Comparison of ENCODE assay signal across 26 cellular contexts in the genomic region with DNA sequence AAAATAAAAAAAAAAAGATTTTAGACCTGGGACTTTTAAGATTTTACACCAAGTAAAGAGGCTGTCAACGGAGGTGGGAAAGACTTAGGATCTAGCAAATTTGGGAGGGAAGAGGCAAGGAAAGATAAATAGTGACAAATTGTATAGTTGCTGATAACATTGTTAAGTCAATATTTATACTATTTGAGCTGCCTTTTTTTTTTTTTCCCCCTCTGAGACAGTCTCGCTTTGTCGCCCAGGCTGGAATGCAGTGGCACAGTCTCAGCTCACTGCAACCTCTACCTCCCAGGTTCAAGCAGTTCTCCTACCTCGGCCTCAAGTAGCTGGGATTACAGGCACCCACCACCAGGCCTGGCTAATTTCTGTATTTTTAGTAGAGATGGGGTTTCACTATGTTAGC.
DNase-seq lines count a peak whose midpoint lies in the region; ATAC-seq and TF ChIP-seq lines count a peak whose summit lies in the region.
"Had no signal": no experiment of that assay in that cellular context is flagged by ENCODE, and none has a peak within 500 bp of the region (broad histone marks: within the 10 kb centered on the region; RNA-seq: fewer than 3 reads in every experiment).

No MANE protein-coding gene starts in this region.

- H3K4me1 ChIP-seq in lower lobe of right lung: no peaks in the 10 kb centered on the region
- H3K4me1 ChIP-seq in thyroid gland: peaks cover 30 to 46% of the 10 kb centered on the region in 2 donors
- peaks cover 4% of the 10 kb centered on the region for H3K4me1 ChIP-seq in mesenchymal stem cell (ENCODE audit: control insufficient read depth, insufficient read depth, low read depth, low read length)
- H3K4me1 ChIP-seq: parathyroid adenoma had no signal

- intact Hi-C loops in lower lobe of right lung (cut with DNase I): no loop called here
- intact Hi-C loops in thyroid gland (cut with DNase I): no loop called here
- intact Hi-C loops in CD4-positive, alpha-beta T cell (cut with DNase I, micrococcal nuclease): no loop called here

- H3K27ac ChIP-seq in coronary artery: peak overlapping the region; percentile 62 to 72
- H3K27ac ChIP-seq in lower lobe of right lung: peak overlapping the region; percentile 37
- peak overlapping the region; percentile 60 to 67 (median 65) for H3K27ac ChIP-seq in thyroid gland
- H3K27ac ChIP-seq in CD4-positive, alpha-beta T cell (ENCODE audit: low read depth, low read length): no peak overlapping the region
- H3K27ac ChIP-seq in mesenchymal stem cell (ENCODE audit: low read length, poor library complexity, severe bottlenecking): no peak overlapping the region
- H3K27ac ChIP-seq: colonic mucosa, parathyroid adenoma had no signal

- H3K27ac Mint-ChIP-seq in HFFc6: no peak overlapping the region
- H3K27ac Mint-ChIP-seq in CD4-positive, alpha-beta T cell: no peak overlapping the region
- H3K27ac Mint-ChIP-seq: activated naive CD8-positive, alpha-beta T cell treated with anti-CD3 and anti-CD28 coated beads, Interleukin-2, amount 10 ng/mL, durations not matched to agents 7 days and 5 days; memory B cell; stimulated activated naive B cell treated with anti-CD40 and anti-IgM and Interleukin-4, amounts not matched to agents 10 μg/mL and 1 μg/mL and 100 μg/mL, for 72 hours had no signal

- H2BK12ac ChIP-seq in mesenchymal stem cell (ENCODE audit: low read length in 2 of 2): no peak overlapping the region

- H3K9me3 Mint-ChIP-seq in HFFc6: no peaks in the 10 kb centered on the region
- no peaks in the 10 kb centered on the region for H3K9me3 Mint-ChIP-seq in CD4-positive, alpha-beta T cell
- H3K9me3 Mint-ChIP-seq: activated naive CD8-positive, alpha-beta T cell treated with anti-CD3 and anti-CD28 coated beads, Interleukin-2, amount 10 ng/mL, durations not matched to agents 7 days and 5 days; memory B cell; naive thymus-derived CD8-positive, alpha-beta T cell; stimulated activated naive B cell treated with anti-CD40 and anti-IgM and Interleukin-4, amounts not matched to agents 10 μg/mL and 1 μg/mL and 100 μg/mL, for 72 hours had no signal

- H3K36me3 ChIP-seq in lower lobe of right lung (no peaks in the 10 kb centered on the region), thyroid gland (no peaks in the 10 kb centered on the region), mesenchymal stem cell (ENCODE audit: control insufficient read depth in 1 of 2, insufficient read depth in 2 of 2, low read depth in 1 of 2, low read length in 2 of 2) (peaks cover 0 to 4% of the 10 kb centered on the region in 2 experiments)
- H3K36me3 ChIP-seq: colonic mucosa, HAP-1, heart left ventricle, upper lobe of left lung had no signal

- H3K9me3 ChIP-seq in lower lobe of right lung: no peaks in the 10 kb centered on the region
- no peaks in the 10 kb centered on the region for H3K9me3 ChIP-seq in thyroid gland
- H3K9me3 ChIP-seq in CD4-positive, alpha-beta T cell (ENCODE audit: control insufficient read depth, low read length): no peaks in the 10 kb centered on the region
- H3K9me3 ChIP-seq in mesenchymal stem cell (ENCODE audit: control insufficient read depth, low read length): no peaks in the 10 kb centered on the region
- H3K9me3 ChIP-seq: colonic mucosa, HAP-1, heart left ventricle, upper lobe of left lung had no signal

- H3K14ac ChIP-seq in mesenchymal stem cell (ENCODE audit: low read length in 2 of 2): no peak overlapping the region

- peaks cover 2% of the 10 kb centered on the region for H3K27me3 Mint-ChIP-seq in HFFc6 (ENCODE audit: insufficient read depth)
- no peaks in the 10 kb centered on the region for H3K27me3 Mint-ChIP-seq in CD4-positive, alpha-beta T cell
- H3K27me3 Mint-ChIP-seq: activated naive CD8-positive, alpha-beta T cell treated with anti-CD3 and anti-CD28 coated beads, Interleukin-2, amount 10 ng/mL, durations not matched to agents 7 days and 5 days; memory B cell; naive thymus-derived CD8-positive, alpha-beta T cell had no signal

- H2BK5ac ChIP-seq in mesenchymal stem cell (ENCODE audit: low read depth, low read length, poor library complexity, severe bottlenecking): no peak overlapping the region

- DNase-seq in NCI-H146 (lab: John Stamatoyannopoulos, UW): peak; percentile 46
- DNase-seq in coronary artery (ENCODE audit: low spot score): no peak
- DNase-seq in lower lobe of right lung: no peak
- peak; percentile 66 to 67 for DNase-seq in thyroid gland
- DNase-seq in HFFc6: no peak
- DNase-seq in CD4-positive, alpha-beta T cell: no peak
- DNase-seq in mesenchymal stem cell: no peak
- DNase-seq: activated CD4-positive, alpha-beta T cell treated with anti-CD3 and anti-CD28 coated beads for 48 hours; activated naive CD8-positive, alpha-beta T cell treated with anti-CD3 and anti-CD28 coated beads, Interleukin-2, amount 10 ng/mL, durations not matched to agents 7 days and 5 days; AML-193; colonic mucosa; COR-L47; naive thymus-derived CD8-positive, alpha-beta T cell; NCI-H1417 treated with DMSO at 0.1 percent for 48 hours; NCI-H748 treated with DMSO at 0.1 percent for 48 hours; OCI-M1; SHP77; stimulated activated CD4-positive, alpha-beta T cell treated with anti-CD3 and anti-CD28 coated beads, Interleukin-2, amount 100 ng/mL, for 24 hours; stimulated activated naive B cell treated with anti-CD40 and anti-IgM and Interleukin-4, amounts not matched to agents 10 μg/mL and 1 μg/mL and 100 μg/mL, for 72 hours; SW 1271; upper lobe of left lung had no signal

- no peak overlapping the region for H3K4me2 ChIP-seq in mesenchymal stem cell (ENCODE audit: low read length, poor library complexity, severe bottlenecking)

- H3K36me3 Mint-ChIP-seq in HFFc6 (ENCODE audit: low read depth): peaks cover 22% of the 10 kb centered on the region
- H3K36me3 Mint-ChIP-seq in CD4-positive, alpha-beta T cell (ENCODE audit: low read depth): no peaks in the 10 kb centered on the region
- H3K36me3 Mint-ChIP-seq: naive thymus-derived CD8-positive, alpha-beta T cell; stimulated activated naive B cell treated with anti-CD40 and anti-IgM and Interleukin-4, amounts not matched to agents 10 μg/mL and 1 μg/mL and 100 μg/mL, for 72 hours had no signal

- H3K18ac ChIP-seq in mesenchymal stem cell (ENCODE audit: low read depth in 1 of 2, low read length in 2 of 2): no peak overlapping the region

- ATAC-seq in lower lobe of right lung: peak; percentile 58 to 80
- no peak for ATAC-seq in CD4-positive, alpha-beta T cell (ENCODE audit: poor library complexity)
- ATAC-seq: naive thymus-derived CD8-positive, alpha-beta T cell; stimulated activated naive B cell treated with anti-CD40 and anti-IgM and Interleukin-4, amounts not matched to agents 10 μg/mL and 1 μg/mL and 100 μg/mL, for 72 hours had no signal

- H2AFZ ChIP-seq in mesenchymal stem cell (ENCODE audit: low read depth, low read length): no peak overlapping the region
- H2AFZ ChIP-seq: parathyroid adenoma had no signal

- H2AK5ac ChIP-seq in mesenchymal stem cell (ENCODE audit: low read length, severe bottlenecking): no peak overlapping the region

- H3K79me1 ChIP-seq in mesenchymal stem cell (replicated peaks; ENCODE audit: low read length, poor library complexity, severe bottlenecking): peaks cover 10% of the 10 kb centered on the region

- no peak overlapping the region for H3K4me3 Mint-ChIP-seq in HFFc6
- no peak overlapping the region for H3K4me3 Mint-ChIP-seq in CD4-positive, alpha-beta T cell
- H3K4me3 Mint-ChIP-seq: activated naive CD8-positive, alpha-beta T cell treated with anti-CD3 and anti-CD28 coated beads, Interleukin-2, amount 10 ng/mL, durations not matched to agents 7 days and 5 days; memory B cell; naive thymus-derived CD8-positive, alpha-beta T cell; stimulated activated naive B cell treated with anti-CD40 and anti-IgM and Interleukin-4, amounts not matched to agents 10 μg/mL and 1 μg/mL and 100 μg/mL, for 72 hours had no signal

- CTCF ChIA-PET in CD4-positive, alpha-beta T cell (lab: Charles Lee): interaction anchor here (0.9 kb wide), 1 partner anchor 28 kb away, joined by 3 read pairs; no protein-coding TSS in a partner anchor

- H3K4me3 ChIP-seq in coronary artery (no peak overlapping the region), lower lobe of right lung (no peak overlapping the region), thyroid gland (replicated peaks in 1 of 3) (no peak overlapping the region), mesenchymal stem cell (ENCODE audit: insufficient read depth in 1 of 2, low read depth in 1 of 2, low read length in 2 of 2) (no peak overlapping the region)
- H3K4me3 ChIP-seq: colonic mucosa, HAP-1, heart left ventricle, skin epidermis, upper lobe of left lung had no signal

- peaks cover 48% of the 10 kb centered on the region for H3K4me1 Mint-ChIP-seq in HFFc6 (ENCODE audit: low read depth)
- no peaks in the 10 kb centered on the region for H3K4me1 Mint-ChIP-seq in CD4-positive, alpha-beta T cell (ENCODE audit: low read depth)
- H3K4me1 Mint-ChIP-seq: activated naive CD8-positive, alpha-beta T cell treated with anti-CD3 and anti-CD28 coated beads, Interleukin-2, amount 10 ng/mL, durations not matched to agents 7 days and 5 days; memory B cell; stimulated activated naive B cell treated with anti-CD40 and anti-IgM and Interleukin-4, amounts not matched to agents 10 μg/mL and 1 μg/mL and 100 μg/mL, for 72 hours had no signal

- TF ChIP-seq POLR2A in thyroid gland (IDR thresholded peaks at IDR 0.05): no peak

- POLR2A ChIA-PET in CD4-positive, alpha-beta T cell (lab: Charles Lee): no interaction called here

- H2BK15ac ChIP-seq in mesenchymal stem cell (ENCODE audit: low read depth, poor library complexity, severe bottlenecking): no peak overlapping the region

- H2BK120ac ChIP-seq in mesenchymal stem cell (ENCODE audit: low read depth, low read length): no peak overlapping the region

- H3K23ac ChIP-seq in mesenchymal stem cell (ENCODE audit: low read length in 2 of 2): no peak overlapping the region

- no peak overlapping the region for H4K8ac ChIP-seq in mesenchymal stem cell (ENCODE audit: low read length)

- WGBS in thyroid gland, 2 donors: 44 to 63% methylated on average over 4 of the region's 4 CpGs
- WGBS in mesenchymal stem cell: 94% methylated on average over 4 of the region's 4 CpGs

- H3K9ac ChIP-seq in mesenchymal stem cell (ENCODE audit: low read length): no peak overlapping the region
- H3K9ac ChIP-seq: parathyroid adenoma had no signal

- H4K91ac ChIP-seq in mesenchymal stem cell (ENCODE audit: low read length): no peak overlapping the region

- TF ChIP-seq CTCF in coronary artery (IDR thresholded peaks at IDR 0.05): no peak
- no peak for TF ChIP-seq CTCF in lower lobe of right lung (IDR thresholded peaks at IDR 0.05)
- peak in 3 of 6 experiments; percentile 20 to 46 (median 39) for TF ChIP-seq CTCF in thyroid gland (IDR thresholded peaks at IDR 0.05)
- no peak for TF ChIP-seq CTCF in HFFc6 (IDR thresholded peaks at IDR 0.05)
- TF ChIP-seq CTCF in CD4-positive, alpha-beta T cell (IDR thresholded peaks at IDR 0.05): no peak

- no peak overlapping the region for H3K4ac ChIP-seq in mesenchymal stem cell (ENCODE audit: low read depth in 1 of 2, low read length in 2 of 2)

- H3K27me3 ChIP-seq in lower lobe of right lung (ENCODE audit: low read depth) (no peaks in the 10 kb centered on the region), thyroid gland (no peaks in the 10 kb centered on the region), mesenchymal stem cell (ENCODE audit: control insufficient read depth in 1 of 2, insufficient read depth in 1 of 2, low read length in 2 of 2) (no peaks in the 10 kb centered on the region)
- H3K27me3 ChIP-seq in CD4-positive, alpha-beta T cell (ENCODE audit: control insufficient read depth, insufficient read depth, low read length): no peaks in the 10 kb centered on the region
- H3K27me3 ChIP-seq: colonic mucosa, upper lobe of left lung had no signal

Comparison
In these comparisons a context has a peak if more than half of its experiments do, and no peak if none do; other contexts are left out.
1. DNase-seq: peak in NCI-H146 (single experiment) and thyroid gland (2 of 2); none in coronary artery (single experiment), lower lobe of right lung (single experiment), HFFc6 (single experiment), CD4-positive, alpha-beta T cell (0 of 10) and mesenchymal stem cell (single experiment).
2. H3K27ac ChIP-seq: peak in coronary artery (2 of 2), lower lobe of right lung (single experiment) and thyroid gland (3 of 3); none in CD4-positive, alpha-beta T cell (single experiment) and mesenchymal stem cell (single experiment).